Comparison of ENCODE assay signal across 17 cellular contexts in the genomic region with DNA sequence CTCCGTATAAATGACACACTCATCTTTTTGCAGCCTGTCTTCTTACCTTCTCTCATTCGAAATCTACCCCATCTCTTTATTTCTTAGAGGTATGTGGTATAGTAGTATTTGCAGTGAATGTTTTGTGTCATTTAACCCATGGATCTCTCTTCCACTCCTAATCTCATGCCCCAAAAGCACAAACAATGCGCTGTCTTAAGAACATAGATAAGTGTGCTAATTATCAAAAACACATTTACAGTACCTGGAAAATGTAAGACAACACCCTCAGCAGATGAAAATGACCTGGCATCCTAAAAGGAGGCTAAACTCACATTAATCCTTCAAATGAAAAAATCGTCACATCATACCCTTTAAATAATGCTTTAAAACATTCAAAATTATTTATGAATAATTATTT. TPM values are rescaled to one million over a fixed set of nuclear protein-coding genes. Genes with fewer than 3 reads are reported as not detected.
A peak's percentile ranks its signal among the peaks of the same experiment; 100 is the strongest.
DNase-seq lines count a peak whose midpoint lies in the region; ATAC-seq and TF ChIP-seq lines count a peak whose summit lies in the region.
"Had no signal": no experiment of that assay in that cellular context is flagged by ENCODE, and none has a peak within 500 bp of the region (broad histone marks: within the 10 kb centered on the region; RNA-seq: fewer than 3 reads in every experiment).

No MANE protein-coding gene starts in this region.

- 100% methylated on average over 2 of the region's 4 CpGs; no CpG with 5 or more reads in 1 of the 2 experiments for WGBS in endodermal cell (ENCODE audit: insufficient coverage in 1 of 2, insufficient read length in 1 of 2), 2 experiments

- H3K9ac ChIP-seq in endodermal cell (ENCODE audit: extremely low read depth, low read length, poor library complexity, severe bottlenecking) = no peak overlapping the region

- H3K4me1 ChIP-seq in endodermal cell (ENCODE audit: control insufficient read depth, insufficient read depth, low read length) = no peaks in the 10 kb centered on the region

- H3K27me3 Mint-ChIP-seq in activated T-cell treated with anti-CD3 and anti-CD28 coated beads, Interleukin-2, amount 50 U/mL, for 24 hours = no peaks in the 10 kb centered on the region
- H3K27me3 Mint-ChIP-seq in CD4-positive, alpha-beta T cell = no peaks in the 10 kb centered on the region
- H3K27me3 Mint-ChIP-seq in T-helper 17 cell = no peaks in the 10 kb centered on the region
- no peaks in the 10 kb centered on the region for H3K27me3 Mint-ChIP-seq in endodermal cell (ENCODE audit: insufficient read depth)

- no peaks in the 10 kb centered on the region for H3K9me3 ChIP-seq in CD4-positive, alpha-beta T cell (ENCODE audit: control insufficient read depth, low read length)
- H3K9me3 ChIP-seq in T-helper 17 cell (ENCODE audit: control insufficient read depth, low read length, poor library complexity, severe bottlenecking) (no peaks in the 10 kb centered on the region), endodermal cell (ENCODE audit: control insufficient read depth, low read length) (no peaks in the 10 kb centered on the region)
- H3K9me3 ChIP-seq: A549 had no signal

- intact Hi-C loops in CD4-positive, alpha-beta T cell (cut with DNase I, micrococcal nuclease) = no loop called here

- peak overlapping the region; percentile 30 for H3K27ac Mint-ChIP-seq in activated T-cell treated with anti-CD3 and anti-CD28 coated beads, Interleukin-2, amount 50 U/mL, for 24 hours
- peak overlapping the region; percentile 51 for H3K27ac Mint-ChIP-seq in CD4-positive, alpha-beta T cell
- H3K27ac Mint-ChIP-seq in T-helper 17 cell (peak overlapping the region; percentile 81), endodermal cell (peak overlapping the region; percentile 24)
- H3K27ac Mint-ChIP-seq: GM23338 had no signal

- no peaks in the 10 kb centered on the region for H3K9me3 Mint-ChIP-seq in activated T-cell treated with anti-CD3 and anti-CD28 coated beads, Interleukin-2, amount 50 U/mL, for 24 hours
- no peaks in the 10 kb centered on the region for H3K9me3 Mint-ChIP-seq in CD4-positive, alpha-beta T cell
- no peaks in the 10 kb centered on the region for H3K9me3 Mint-ChIP-seq in endodermal cell
- H3K9me3 Mint-ChIP-seq: CD14-positive monocyte, GM23338 had no signal

- no peak for ATAC-seq in CD4-positive, alpha-beta T cell (ENCODE audit: poor library complexity)
- ATAC-seq in T-helper 17 cell (no peak), GM18511 (IDR thresholded peaks at IDR 0.05; ENCODE audit: unreplicated experiment) (no peak)
- ATAC-seq: A549, GM23338 had no signal

- H3K27me3 ChIP-seq in CD4-positive, alpha-beta T cell (ENCODE audit: control insufficient read depth, insufficient read depth, low read length) = no peaks in the 10 kb centered on the region
- no peaks in the 10 kb centered on the region for H3K27me3 ChIP-seq in endodermal cell (ENCODE audit: control insufficient read depth, insufficient read depth, low read length, poor library complexity, severe bottlenecking)

- H3K4me3 Mint-ChIP-seq in activated T-cell treated with anti-CD3 and anti-CD28 coated beads, Interleukin-2, amount 50 U/mL, for 24 hours = no peak overlapping the region
- peak overlapping the region; percentile 65 for H3K4me3 Mint-ChIP-seq in CD4-positive, alpha-beta T cell
- no peak overlapping the region for H3K4me3 Mint-ChIP-seq in T-helper 17 cell
- H3K4me3 Mint-ChIP-seq in endodermal cell = no peak overlapping the region
- H3K4me3 Mint-ChIP-seq: GM23338 had no signal

- no peak overlapping the region for H3K27ac ChIP-seq in CD4-positive, alpha-beta T cell (ENCODE audit: low read depth, low read length)
- no peak overlapping the region for H3K27ac ChIP-seq in endodermal cell (ENCODE audit: low read depth, low read length)
- H3K27ac ChIP-seq: A549, HL-60, PC-9 had no signal

- TF ChIP-seq CTCF in CD4-positive, alpha-beta T cell (IDR thresholded peaks at IDR 0.05) = no peak
- no peak for TF ChIP-seq CTCF in endodermal cell (conservative IDR thresholded peaks at IDR 0.05)

- CTCF ChIA-PET in CD4-positive, alpha-beta T cell (lab: Charles Lee) = interaction anchor here (1.2 kb wide), 1 partner anchor 11 kb away, joined by 3 read pairs; a partner anchor contains a TSS

- H3K36me3 Mint-ChIP-seq in activated T-cell treated with anti-CD3 and anti-CD28 coated beads, Interleukin-2, amount 50 U/mL, for 24 hours (ENCODE audit: low read depth) = peaks cover 36% of the 10 kb centered on the region
- peaks cover 13% of the 10 kb centered on the region for H3K36me3 Mint-ChIP-seq in CD4-positive, alpha-beta T cell (ENCODE audit: low read depth)
- H3K36me3 Mint-ChIP-seq in T-helper 17 cell (ENCODE audit: low read depth) (no peaks in the 10 kb centered on the region), endodermal cell (ENCODE audit: low read depth) (no peaks in the 10 kb centered on the region)

- no peak overlapping the region for H3K4me3 ChIP-seq in endodermal cell (ENCODE audit: low read length)
- H3K4me3 ChIP-seq: A549, GM23338, PC-9 had no signal

- POLR2A ChIA-PET in CD4-positive, alpha-beta T cell (lab: Charles Lee) = no interaction called here

- peaks cover 86% of the 10 kb centered on the region for H3K4me1 Mint-ChIP-seq in activated T-cell treated with anti-CD3 and anti-CD28 coated beads, Interleukin-2, amount 50 U/mL, for 24 hours (ENCODE audit: low read depth)
- H3K4me1 Mint-ChIP-seq in CD4-positive, alpha-beta T cell (ENCODE audit: low read depth) = peaks cover 95% of the 10 kb centered on the region
- H3K4me1 Mint-ChIP-seq in T-helper 17 cell (peaks cover 69% of the 10 kb centered on the region), endodermal cell (peaks cover 5% of the 10 kb centered on the region)
- H3K4me1 Mint-ChIP-seq: GM23338 had no signal

- DNase-seq in activated T-cell treated with anti-CD3 and anti-CD28 coated beads, Interleukin-2, amount 50 U/mL, for 24 hours = no peak
- DNase-seq in activated T-cell treated with anti-CD3 and anti-CD28 coated beads for 4 hours (no peak), T-helper 17 cell (no peak), endodermal cell (no peak), NCI-H2196 (lab: John Stamatoyannopoulos, UW; ENCODE audit: unreplicated experiment) (no peak), ecto neural progenitor cell (ENCODE audit: low spot score) (no peak)
- no peak for DNase-seq in CD4-positive, alpha-beta T cell
- DNase-seq: DMS79 treated with DMSO at 0.1 percent for 48 hours, GDM1, NCI-H1048, NCI-H446, PC-9 had no signal

- H3K36me3 ChIP-seq in endodermal cell (ENCODE audit: control insufficient read depth, insufficient read depth, low read length) = no peaks in the 10 kb centered on the region

RNA-seq across cellular contexts. Expression of a gene that starts 10.7 kb away (rescaled TPM):
- total RNA-seq in CD4-positive, alpha-beta T cell = 100 to 1,000 TPM; 212 to 218 TPM
- 100 to 1,000 TPM; 186 to 222 TPM for total RNA-seq in T-helper 17 cell
- 10 to 100 TPM; 27.9 to 29.1 TPM for total RNA-seq in endodermal cell
- 31.3 TPM for polyA plus RNA-seq in endodermal cell (2013, experiment 1 of 2)
- polyA plus RNA-seq in endodermal cell (2013, experiment 2 of 2) = 29.7 TPM

Comparison
In these comparisons a context has a peak if more than half of its experiments do, and no peak if none do; other contexts are left out.
1. H3K27ac Mint-ChIP-seq: peak in every context shown above with its lines; median percentile 81 in T-helper 17 cell; 51 in CD4-positive, alpha-beta T cell; 30 in activated T-cell treated with anti-CD3 and anti-CD28 coated beads, Interleukin-2, amount 50 U/mL, for 24 hours; 24 in endodermal cell.
2. RNA of a gene that starts 10.7 kb away (total RNA-seq): 186 to 222 TPM in T-helper 17 cell and 212 to 218 TPM in CD4-positive, alpha-beta T cell; 27.9 to 29.1 TPM in endodermal cell; every median in the first group is over 4 times any median in the second.